In genomic region chr15:53716909-53717878, GRCh38 we compare ENCODE assay signal across 10 cellular contexts. TPM values are rescaled to one million over a fixed set of nuclear protein-coding genes. Genes with fewer than 3 reads are reported as not detected.
DNase-seq lines count a peak whose midpoint lies in the region; ATAC-seq and TF ChIP-seq lines count a peak whose summit lies in the region.
"Had no signal": no experiment of that assay in that cellular context is flagged by ENCODE, and none has a peak within 500 bp of the region (broad histone marks: within the 10 kb centered on the region; RNA-seq: fewer than 3 reads in every experiment).

No MANE protein-coding gene starts in this region.

- H3K9me3 Mint-ChIP-seq in activated CD4-positive, alpha-beta T cell treated with anti-CD3 and anti-CD28 coated beads for 36 hours (ENCODE audit: low read depth), result no peaks in the 10 kb centered on the region
- H3K9me3 Mint-ChIP-seq: activated naive CD4-positive, alpha-beta T cell treated with anti-CD3 and anti-CD28 coated beads, Interleukin-2, amount 50 U/mL, for 24 hours had no signal

- H3K36me3 ChIP-seq in heart right ventricle (no peaks in the 10 kb centered on the region), Panc1 (ENCODE audit: control insufficient read depth, insufficient read depth, low read length) (no peaks in the 10 kb centered on the region)

- no peak for DNase-seq in heart right ventricle
- DNase-seq in left ventricle myocardium superior, result no peak
- DNase-seq in Panc1 (ENCODE audit: low read depth, low spot score), result no peak
- DNase-seq in glomerular visceral epithelial cell (ENCODE audit: extremely low spot score), result peak; percentile 17
- no peak for DNase-seq in AG20443 (ENCODE audit: low spot score)
- DNase-seq in activated CD4-positive, alpha-beta T cell treated with anti-CD3 and anti-CD28 coated beads for 36 hours, result no peak
- DNase-seq in T-helper 2 cell, result no peak
- no peak for DNase-seq in effector CD8-positive, alpha-beta T cell (lab: John Stamatoyannopoulos, UW)
- DNase-seq: stimulated activated CD4-positive, alpha-beta T cell treated with anti-CD3 and anti-CD28 coated beads, Interleukin-15, amount 100 ng/mL, for 24 hours had no signal

- no TSS peak for BruUV-seq in Panc1 (replicated peaks; lab: Mats Ljungman, UMichigan)

- no peak overlapping the region for H3K4me3 Mint-ChIP-seq in activated CD4-positive, alpha-beta T cell treated with anti-CD3 and anti-CD28 coated beads for 36 hours
- H3K4me3 Mint-ChIP-seq: activated naive CD4-positive, alpha-beta T cell treated with anti-CD3 and anti-CD28 coated beads, Interleukin-2, amount 50 U/mL, for 24 hours had no signal

- intact Hi-C loops in heart right ventricle (cut with DNase I), result loop anchor here in 7 of 10 donors (5.0 to 10.0 kb wide), 3 partner anchors 932 to 942 kb away; no protein-coding TSS in a partner anchor
- intact Hi-C loops in left ventricle myocardium superior (cut with micrococcal nuclease), result no loop called here
- intact Hi-C loops in Panc1 (cut with micrococcal nuclease; ENCODE audit: unreplicated experiment), result loop anchor here (5.0 kb wide), 1 partner anchor 935 kb away; no protein-coding TSS in a partner anchor
- intact Hi-C loops in activated CD4-positive, alpha-beta T cell treated with anti-CD3 and anti-CD28 coated beads for 36 hours (cut with DNase I, micrococcal nuclease), result loop anchor here (1.0 to 5.0 kb wide), 2 partner anchors 935 to 936 kb away; no protein-coding TSS in a partner anchor

- no peaks in the 10 kb centered on the region for H3K4me1 ChIP-seq in heart right ventricle
- no peaks in the 10 kb centered on the region for H3K4me1 ChIP-seq in Panc1 (ENCODE audit: control insufficient read depth, insufficient read depth, low read length)

- no peaks in the 10 kb centered on the region for H3K36me3 Mint-ChIP-seq in activated CD4-positive, alpha-beta T cell treated with anti-CD3 and anti-CD28 coated beads for 36 hours (ENCODE audit: low read depth)
- H3K36me3 Mint-ChIP-seq: activated naive CD4-positive, alpha-beta T cell treated with anti-CD3 and anti-CD28 coated beads, Interleukin-2, amount 50 U/mL, for 24 hours had no signal

- H3K27me3 Mint-ChIP-seq in activated CD4-positive, alpha-beta T cell treated with anti-CD3 and anti-CD28 coated beads for 36 hours, result no peaks in the 10 kb centered on the region
- H3K27me3 Mint-ChIP-seq: activated naive CD4-positive, alpha-beta T cell treated with anti-CD3 and anti-CD28 coated beads, Interleukin-2, amount 50 U/mL, for 24 hours had no signal

- H3K27me3 ChIP-seq in heart right ventricle (peaks cover 0 to 3% (median 0%) of the 10 kb centered on the region in 7 donors), Panc1 (ENCODE audit: control insufficient read depth, insufficient read depth, low read length) (no peaks in the 10 kb centered on the region)

- ATAC-seq in heart right ventricle (no peak), left ventricle myocardium superior (no peak), Panc1 (no peak)
- no peak for ATAC-seq in activated CD4-positive, alpha-beta T cell treated with anti-CD3 and anti-CD28 coated beads for 36 hours

- no peak overlapping the region for H3K27ac Mint-ChIP-seq in activated CD4-positive, alpha-beta T cell treated with anti-CD3 and anti-CD28 coated beads for 36 hours
- H3K27ac Mint-ChIP-seq: activated naive CD4-positive, alpha-beta T cell treated with anti-CD3 and anti-CD28 coated beads, Interleukin-2, amount 50 U/mL, for 24 hours had no signal

- no peak overlapping the region for H3K27ac ChIP-seq in heart right ventricle
- H3K27ac ChIP-seq in Panc1 (ENCODE audit: low read length), result no peak overlapping the region

- TF ChIP-seq CTCF in heart right ventricle (IDR thresholded peaks at IDR 0.05) (peak in 5 of 9 donors; percentile 12 to 47 (median 26)), Panc1 (IDR thresholded peaks at IDR 0.05) (peak; percentile 32; the same call in 1 of the 2 replicates)

- H3K4me1 Mint-ChIP-seq in activated CD4-positive, alpha-beta T cell treated with anti-CD3 and anti-CD28 coated beads for 36 hours, result no peaks in the 10 kb centered on the region
- H3K4me1 Mint-ChIP-seq: activated naive CD4-positive, alpha-beta T cell treated with anti-CD3 and anti-CD28 coated beads, Interleukin-2, amount 50 U/mL, for 24 hours had no signal

- in situ Hi-C loops in Panc1 (cut with HindIII; ENCODE audit: low pct_unique_long_range_greater_than_20kb, low sequenced_read_pairs), result no loop called here

- 26 to 34% methylated on average over 3 of the region's 3 CpGs for WGBS in heart right ventricle, 2 donors

- no peaks in the 10 kb centered on the region for H3K9me3 ChIP-seq in heart right ventricle
- no peaks in the 10 kb centered on the region for H3K9me3 ChIP-seq in Panc1 (ENCODE audit: control insufficient read depth, insufficient read depth, low read depth, low read length)

- POLR2A ChIA-PET in Panc1 (lab: Charles Lee), result no interaction called here
- POLR2A ChIA-PET in activated CD4-positive, alpha-beta T cell treated with anti-CD3 and anti-CD28 coated beads for 36 hours (lab: Charles Lee), result no interaction called here

- CTCF ChIA-PET in Panc1 (lab: Charles Lee), result no interaction called here
- CTCF ChIA-PET in activated CD4-positive, alpha-beta T cell treated with anti-CD3 and anti-CD28 coated beads for 36 hours (lab: Charles Lee), result no interaction called here

- no peak overlapping the region for H3K4me3 ChIP-seq in heart right ventricle
- no peak overlapping the region for H3K4me3 ChIP-seq in Panc1 (ENCODE audit: low read depth in 2 of 2, low read length in 2 of 2)

RNA-seq across cellular contexts. Expression of gene WDR72, which starts 42.3 kb away (rescaled TPM):
- total RNA-seq in heart right ventricle (under 1 TPM in 1 of 10 donors, not detected in 9; 0.09 TPM), left ventricle myocardium superior (0.10 TPM), Panc1 (2021; ENCODE audit: unreplicated experiment) (0.03 TPM)
- not detected for polyA plus RNA-seq in heart right ventricle
- polyA plus RNA-seq in Panc1 (2012; ENCODE audit: insufficient read length), result not detected
- not detected for total RNA-seq in activated CD4-positive, alpha-beta T cell treated with anti-CD3 and anti-CD28 coated beads for 36 hours
